9 cellular contexts compared by ENCODE assay signal in genomic region chr1:6037338-6037762, GRCh38. TPM values are rescaled to one million over a fixed set of nuclear protein-coding genes. Genes with fewer than 3 reads are reported as not detected.
DNase-seq lines count a peak whose midpoint lies in the region; ATAC-seq and TF ChIP-seq lines count a peak whose summit lies in the region.
"Had no signal": no experiment of that assay in that cellular context is flagged by ENCODE, and none has a peak within 500 bp of the region (broad histone marks: within the 10 kb centered on the region; RNA-seq: fewer than 3 reads in every experiment).

No MANE protein-coding gene starts in this region.

- DNase-seq in AG10803 (ENCODE audit: low read depth): peak; percentile 66
- peak; percentile 71 for DNase-seq in Jurkat, Clone E6-1 (ENCODE audit: low read depth, low spot score)
- DNase-seq in choroid plexus epithelial cell (ENCODE audit: low read depth): peak; percentile 76
- DNase-seq in DMS53 (lab: John Stamatoyannopoulos, UW): no peak

- no peak overlapping the region for H3K4me3 ChIP-seq in AG10803 (ENCODE audit: low read length)
- H3K4me3 ChIP-seq in Jurkat, Clone E6-1 (ENCODE audit: low read length): peak overlapping the region; percentile 9
- H3K4me3 ChIP-seq in choroid plexus epithelial cell (ENCODE audit: low read depth, low read length): no peak overlapping the region
- H3K4me3 ChIP-seq: esophagus muscularis mucosa had no signal

- peak; percentile 80 for ATAC-seq in GM18861 (IDR thresholded peaks at IDR 0.05; ENCODE audit: unreplicated experiment)
- ATAC-seq in GM18520 (IDR thresholded peaks at IDR 0.05; ENCODE audit: unreplicated experiment): no peak
- ATAC-seq in GM19395 (IDR thresholded peaks at IDR 0.05; ENCODE audit: unreplicated experiment): no peak
- no peak for ATAC-seq in HG03457 (IDR thresholded peaks at IDR 0.05; ENCODE audit: unreplicated experiment)

- TF ChIP-seq CTCF in AG10803 (conservative IDR thresholded peaks at IDR 0.05; ENCODE audit: low read length) (no peak), choroid plexus epithelial cell (conservative IDR thresholded peaks at IDR 0.05; ENCODE audit: low read depth, low read length) (no peak)

RNA-seq across cellular contexts. Expression of gene KCNAB2, which starts 8.3 kb away (rescaled TPM):
- polyA plus RNA-seq in Jurkat, Clone E6-1 (2012; ENCODE audit: insufficient read depth, insufficient read length): 271 TPM

RNA-seq across cellular contexts. Expression of gene NPHP4, which starts 45.1 kb away (rescaled TPM):
- polyA plus RNA-seq in Jurkat, Clone E6-1 (2012; ENCODE audit: insufficient read depth, insufficient read length): 30.0 TPM
